22 cellular contexts compared by ENCODE assay signal in genomic region chr16:62149646-62150045, GRCh38.
DNase-seq lines count a peak whose midpoint lies in the region; FAIRE-seq and TF ChIP-seq lines count a peak whose summit lies in the region.
"Had no signal": no experiment of that assay in that cellular context is flagged by ENCODE, and none has a peak within 500 bp of the region (broad histone marks: within the 10 kb centered on the region; RNA-seq: fewer than 3 reads in every experiment).

No MANE protein-coding gene starts in this region.

- H3K27ac ChIP-seq in A673 (ENCODE audit: low read depth, low read length, poor library complexity, severe bottlenecking), result no peak overlapping the region
- H3K27ac ChIP-seq: BLaER1, GM23248 had no signal

- intact Hi-C loops in A673 (cut with micrococcal nuclease; ENCODE audit: unreplicated experiment), result no loop called here

- in situ Hi-C loops in astrocyte of the spinal cord (cut with HindIII; ENCODE audit: low sequenced_read_pairs), result no loop called here

- TF ChIP-seq POLR2A in GM12891 (IDR thresholded peaks at IDR 0.05; ENCODE audit: low read depth, low read length), result no peak

- POLR2A ChIA-PET in A673 (lab: Charles Lee; ENCODE audit: low non-redundant PET), result no interaction called here

- TF ChIP-seq CTCF in A673 (conservative IDR thresholded peaks at IDR 0.05; ENCODE audit: low read depth, low read length), result no peak
- no peak for TF ChIP-seq CTCF in astrocyte of the spinal cord (IDR thresholded peaks at IDR 0.05; ENCODE audit: low read depth, low read length)

- DNase-seq in A673 (ENCODE audit: low spot score) (peak; percentile 14), M059J (ENCODE audit: low read depth) (peak; percentile 59), astrocyte of the spinal cord (ENCODE audit: low read depth, low spot score) (peak; percentile 18), inferior parietal cortex (ENCODE audit: extremely low spot score) (peak; percentile 8), NCI-H1092 treated with DMSO at 0.1 percent for 48 hours (lab: John Stamatoyannopoulos, UW) (no peak), GM12891 (ENCODE audit: insufficient read length, low spot score) (no peak)
- DNase-seq in activated naive CD8-positive, alpha-beta T cell treated with anti-CD3 and anti-CD28 coated beads for 36 hours, result no peak
- no peak for DNase-seq in stimulated activated CD4-positive, alpha-beta T cell treated with anti-CD3 and anti-CD28 coated beads, Interleukin-2, amount 100 ng/mL, for 48 hours
- DNase-seq: CD4-positive, alpha-beta T cell; COR-L47; DMS 273 treated with DMSO at 0.1 percent for 48 hours; DMS79 treated with DMSO at 0.1 percent for 48 hours; GM23248; H9; HFFc6; NCI-H1105 treated with DMSO at 0.1 percent for 48 hours; NCI-H2029 treated with DMSO at 0.1 percent for 48 hours; NCI-H2171 treated with DMSO at 0.1 percent for 48 hours; NCI-H524 treated with DMSO at 0.1 percent for 48 hours; SHP77 had no signal

- H3K36me3 ChIP-seq in A673 (ENCODE audit: insufficient read depth, low read length, poor library complexity, severe bottlenecking), result no peaks in the 10 kb centered on the region
- H3K36me3 ChIP-seq: BLaER1 had no signal

- no peaks in the 10 kb centered on the region for H3K36me3 Mint-ChIP-seq in activated naive CD8-positive, alpha-beta T cell treated with anti-CD3 and anti-CD28 coated beads for 36 hours

- H3K4me1 ChIP-seq in A673 (ENCODE audit: insufficient read depth, low read length, poor library complexity, severe bottlenecking), result no peaks in the 10 kb centered on the region
- H3K4me1 ChIP-seq: BLaER1 had no signal

- no TSS peak for BruUV-seq in A673 (replicated peaks; lab: Mats Ljungman, UMichigan)

- no peak overlapping the region for H3K4me3 ChIP-seq in A673 (ENCODE audit: low read depth, low read length, poor library complexity, severe bottlenecking)
- H3K4me3 ChIP-seq in astrocyte of the spinal cord (ENCODE audit: low read depth, low read length), result no peak overlapping the region
- H3K4me3 ChIP-seq: BLaER1, GM23248, K562 had no signal

- H3K27me3 ChIP-seq in A673 (replicated peaks; ENCODE audit: insufficient read depth, low read depth, low read length, poor library complexity), result no peaks in the 10 kb centered on the region
- H3K27me3 ChIP-seq: BLaER1 had no signal

- H3K4me1 Mint-ChIP-seq in activated naive CD8-positive, alpha-beta T cell treated with anti-CD3 and anti-CD28 coated beads for 36 hours, result no peaks in the 10 kb centered on the region

- H3K27me3 Mint-ChIP-seq in activated naive CD8-positive, alpha-beta T cell treated with anti-CD3 and anti-CD28 coated beads for 36 hours, result no peaks in the 10 kb centered on the region
- H3K27me3 Mint-ChIP-seq: CD4-positive, alpha-beta T cell had no signal

- no peaks in the 10 kb centered on the region for H3K9me3 ChIP-seq in A673 (ENCODE audit: low read depth, low read length, poor library complexity, severe bottlenecking)
- H3K9me3 ChIP-seq: BLaER1 had no signal

- peaks cover 11% of the 10 kb centered on the region for H3K9me3 Mint-ChIP-seq in activated naive CD8-positive, alpha-beta T cell treated with anti-CD3 and anti-CD28 coated beads for 36 hours
- H3K9me3 Mint-ChIP-seq: H9 had no signal

- H3K4me3 Mint-ChIP-seq in activated naive CD8-positive, alpha-beta T cell treated with anti-CD3 and anti-CD28 coated beads for 36 hours, result no peak overlapping the region
- H3K4me3 Mint-ChIP-seq: CD4-positive, alpha-beta T cell; H9; HFFc6 had no signal

- CTCF ChIA-PET in A673 (lab: Charles Lee), result no interaction called here

- H3K27ac Mint-ChIP-seq in activated naive CD8-positive, alpha-beta T cell treated with anti-CD3 and anti-CD28 coated beads for 36 hours, result no peak overlapping the region
- H3K27ac Mint-ChIP-seq: CD4-positive, alpha-beta T cell; H9; HFFc6 had no signal

- no peak for FAIRE-seq in GM12891 (lab: Jason Lieb, UNC)
- FAIRE-seq: K562 had no signal

TF ChIP-seq in GM12891, 5 proteins besides CTCF, POLR2A, EP300 and RAD21:
- TF ChIP-seq PAX5 (IDR thresholded peaks at IDR 0.05; ENCODE audit: insufficient read depth, low read length, severe bottlenecking), result no peak
- TF ChIP-seq SPI1 (IDR thresholded peaks at IDR 0.05; ENCODE audit: low read depth, low read length), result no peak
- no peak for TF ChIP-seq POU2F2 (IDR thresholded peaks at IDR 0.05; ENCODE audit: low read depth, low read length)
- TF ChIP-seq POLR2AphosphoS5 (IDR thresholded peaks at IDR 0.05; ENCODE audit: low read depth, low read length), result no peak
- no peak for TF ChIP-seq TAF1 (IDR thresholded peaks at IDR 0.05; ENCODE audit: low read depth, low read length)

Comparison
In these comparisons a context has a peak if more than half of its experiments do, and no peak if none do; other contexts are left out.
1. DNase-seq: peak in A673 (single experiment), M059J (single experiment), astrocyte of the spinal cord (single experiment) and inferior parietal cortex (single experiment); none in NCI-H1092 treated with DMSO at 0.1 percent for 48 hours (single experiment), activated naive CD8-positive, alpha-beta T cell treated with anti-CD3 and anti-CD28 coated beads for 36 hours (single experiment), GM12891 (single experiment) and stimulated activated CD4-positive, alpha-beta T cell treated with anti-CD3 and anti-CD28 coated beads, Interleukin-2, amount 100 ng/mL, for 48 hours (0 of 2).